In genomic region chr5:107799306-107799705, GRCh38 we compare ENCODE assay signal across 17 cellular contexts.
"Had no signal": no experiment of that assay in that cellular context is flagged by ENCODE, and none has a peak within 500 bp of the region (broad histone marks: within the 10 kb centered on the region; RNA-seq: fewer than 3 reads in every experiment).

No MANE protein-coding gene starts in this region.

- H3K27me3 ChIP-seq: breast epithelium, tibial artery had no signal

- H3K36me3 ChIP-seq: breast epithelium, tibial artery had no signal

- H3K4me1 ChIP-seq: breast epithelium, tibial artery had no signal

- DNase-seq: activated CD4-positive, alpha-beta memory T cell treated with anti-CD3 and anti-CD28 coated beads for 36 hours; activated gamma-delta T cell treated with Interleukin-2 at 50 U/mL for 16 hours; activated naive CD8-positive, alpha-beta T cell treated with anti-CD3 and anti-CD28 coated beads, Interleukin-2, amount 10 ng/mL, durations not matched to agents 7 days and 5 days; activated T-cell treated with anti-CD3 and anti-CD28 coated beads, Interleukin-2, amount 50 U/mL, for 48 hours; aorta; endodermal cell; erythroblast; glutamatergic neuron; naive thymus-derived CD4-positive, alpha-beta T cell; occipital lobe; right cardiac atrium; T-helper 2 cell; tibial artery had no signal

- H3K4me3 ChIP-seq: breast epithelium, smooth muscle cell, tibial artery had no signal

- H3K36me3 Mint-ChIP-seq: activated CD4-positive, alpha-beta memory T cell treated with anti-CD3 and anti-CD28 coated beads for 36 hours; naive thymus-derived CD4-positive, alpha-beta T cell; stimulated activated effector memory CD8-positive, alpha-beta T cell treated with anti-CD3 and anti-CD28 coated beads, Interleukin-12 subunit alpha, Interleukin-12 subunit beta, amount 100 ng/mL, for 72 hours had no signal

- H3K9me3 Mint-ChIP-seq: activated CD4-positive, alpha-beta memory T cell treated with anti-CD3 and anti-CD28 coated beads for 36 hours; endodermal cell had no signal

- H3K9me3 ChIP-seq: breast epithelium, tibial artery had no signal

- ATAC-seq: naive thymus-derived CD4-positive, alpha-beta T cell; right cardiac atrium; stimulated activated effector memory CD8-positive, alpha-beta T cell treated with anti-CD3 and anti-CD28 coated beads, Interleukin-12 subunit alpha, Interleukin-12 subunit beta, amount 100 ng/mL, for 72 hours had no signal

- H3K27ac Mint-ChIP-seq: activated CD4-positive, alpha-beta memory T cell treated with anti-CD3 and anti-CD28 coated beads for 36 hours; activated naive CD8-positive, alpha-beta T cell treated with anti-CD3 and anti-CD28 coated beads, Interleukin-2, amount 10 ng/mL, durations not matched to agents 7 days and 5 days; endodermal cell; naive thymus-derived CD4-positive, alpha-beta T cell; progenitor cell of endocrine pancreas; stimulated activated effector memory CD8-positive, alpha-beta T cell treated with anti-CD3 and anti-CD28 coated beads, Interleukin-12 subunit alpha, Interleukin-12 subunit beta, amount 100 ng/mL, for 72 hours had no signal

- H3K27ac ChIP-seq: breast epithelium, tibial artery had no signal
